8 cellular contexts compared by ENCODE assay signal in genomic region chr3:101695779-101696372, GRCh38. TPM values are rescaled to one million over a fixed set of nuclear protein-coding genes. Genes with fewer than 3 reads are reported as not detected.
DNase-seq lines count a peak whose midpoint lies in the region; ATAC-seq and TF ChIP-seq lines count a peak whose summit lies in the region.

No MANE protein-coding gene starts in this region.

- no peaks in the 10 kb centered on the region for H3K27me3 ChIP-seq in BJ (ENCODE audit: control insufficient read depth, insufficient read depth, low read length)
- no peaks in the 10 kb centered on the region for H3K27me3 ChIP-seq in HL-60 (ENCODE audit: insufficient read depth, poor library complexity, severe bottlenecking)
- no peaks in the 10 kb centered on the region for H3K27me3 ChIP-seq in mammary epithelial cell (ENCODE audit: insufficient read depth, low read length)

- no peak for DNase-seq in BJ (ENCODE audit: low read depth)
- peak in 1 of 2 experiments; percentile 51 for DNase-seq in HL-60 (ENCODE audit: low read depth in 1 of 2, low spot score in 1 of 2)
- peak; percentile 38 for DNase-seq in mammary epithelial cell
- no peak for DNase-seq in mesothelial cell of epicardium (ENCODE audit: low spot score in 2 of 2, unreplicated experiment in 2 of 2)
- no peak for DNase-seq in MV-4-11 (lab: John Stamatoyannopoulos, UW)
- no peak for DNase-seq in iPS-NIHi7 (ENCODE audit: extremely low spot score)

- no peaks in the 10 kb centered on the region for H3K79me2 ChIP-seq in mammary epithelial cell (ENCODE audit: insufficient read depth, low read length)

- peaks cover 28% of the 10 kb centered on the region for H3K4me1 Mint-ChIP-seq in mesothelial cell of epicardium

- no peak overlapping the region for H3K4me3 Mint-ChIP-seq in mesothelial cell of epicardium

- no peak overlapping the region for H3K4me3 ChIP-seq in BJ (ENCODE audit: low read depth, low read length)
- H3K4me3 ChIP-seq in HL-60 (replicated peaks; ENCODE audit: insufficient read depth, low read length): no peak overlapping the region
- no peak overlapping the region for H3K4me3 ChIP-seq in mammary epithelial cell (replicated peaks in 1 of 3; ENCODE audit: insufficient read depth in 1 of 3, low read depth in 2 of 3, low read length in 3 of 3)

- no peaks in the 10 kb centered on the region for H3K36me3 Mint-ChIP-seq in mesothelial cell of epicardium

- no peaks in the 10 kb centered on the region for H3K27me3 Mint-ChIP-seq in mesothelial cell of epicardium (ENCODE audit: low read depth)

- no peaks in the 10 kb centered on the region for H3K9me3 ChIP-seq in mammary epithelial cell (replicated peaks; ENCODE audit: insufficient read depth, low read length)

- POLR2A ChIA-PET in BJ (lab: Charles Lee): no interaction called here

- in situ Hi-C loops in mammary epithelial cell (cut with MboI; ENCODE audit: low sequenced_read_pairs in 2 of 2): no loop called here

- WGBS in mammary epithelial cell (ENCODE audit: low coverage, missing lambda C conversion rate): 30% methylated on average over 10 of the region's 10 CpGs

- no peaks in the 10 kb centered on the region for H4K20me1 ChIP-seq in mammary epithelial cell (ENCODE audit: insufficient read depth, low read length)

- H3K4me1 ChIP-seq in mammary epithelial cell (ENCODE audit: insufficient read depth, low read length): no peaks in the 10 kb centered on the region

- no peak overlapping the region for H3K27ac ChIP-seq in HL-60 (replicated peaks)
- H3K27ac ChIP-seq in mammary epithelial cell (ENCODE audit: insufficient read depth, low read depth, low read length): no peak overlapping the region

- H3K36me3 ChIP-seq in BJ (ENCODE audit: control insufficient read depth, insufficient read depth, low read length) (no peaks in the 10 kb centered on the region), mammary epithelial cell (ENCODE audit: insufficient read depth, low read length) (no peaks in the 10 kb centered on the region)

- CTCF ChIA-PET in BJ (lab: Yijun Ruan, JAX): interaction anchor here (0.6 to 1.3 kb wide), 8 partner anchors 11 to 1025 kb away, joined by 3 to 6 read pairs (median 4); no protein-coding TSS in a partner anchor
- CTCF ChIA-PET in mammary epithelial cell (lab: Charles Lee; ENCODE audit: low non-redundant PET): interaction anchor here (0.6 to 0.7 kb wide), 2 partner anchors 9 to 19 kb away, joined by 4 to 6 read pairs; partner anchors contain the start of gene ZBTB11

- dilution Hi-C loops in mammary epithelial cell (cut with HindIII; ENCODE audit: low sequenced_read_pairs): no loop called here

- H3K9me3 Mint-ChIP-seq in mesothelial cell of epicardium: no peaks in the 10 kb centered on the region

- H3K4me2 ChIP-seq in mammary epithelial cell (ENCODE audit: insufficient read depth, low read depth, low read length): no peak overlapping the region

- intact Hi-C loops in mammary epithelial cell (cut with micrococcal nuclease): loop anchor here (1.0 to 5.0 kb wide), 4 partner anchors 11 to 529 kb away; partner anchors contain the start of gene NXPE3

- H3K9ac ChIP-seq in mammary epithelial cell (ENCODE audit: insufficient read depth, low read length): no peak overlapping the region

- H3K27ac Mint-ChIP-seq in mesothelial cell of epicardium: peak overlapping the region; percentile 83

- no TSS peak for BruUV-seq in mammary epithelial cell (replicated peaks; lab: Mats Ljungman, UMichigan)

- TF ChIP-seq CTCF in BJ (IDR thresholded peaks at IDR 0.05; ENCODE audit: insufficient read depth, low read depth, low read length) (peak; percentile 65), HL-60 (IDR thresholded peaks at IDR 0.05; ENCODE audit: insufficient read depth, low read length) (peak; percentile 29), mammary epithelial cell (conservative IDR thresholded peaks at IDR 0.05 in 1 of 2, IDR thresholded peaks at IDR 0.05 in 1 of 2; ENCODE audit: extremely low read depth in 1 of 2, insufficient read depth in 1 of 2, low read depth in 1 of 2, low read length in 2 of 2) (peak; percentile 45 to 64), mesothelial cell of epicardium (IDR thresholded peaks at IDR 0.05; ENCODE audit: unreplicated experiment) (peak; percentile 90)

- ATAC-seq in HG03354 (IDR thresholded peaks at IDR 0.05; ENCODE audit: poor library complexity, severe bottlenecking, unreplicated experiment) (no peak), GM19455 (IDR thresholded peaks at IDR 0.05; ENCODE audit: unreplicated experiment) (no peak)

- H2AFZ ChIP-seq in mammary epithelial cell (ENCODE audit: low read depth, low read length): no peak overlapping the region

RNA-seq across cellular contexts. Expression of gene RPL24, which starts 9.4 kb away (rescaled TPM):
- polyA plus RNA-seq in BJ (2011; rRNA removed) (1,257 and 2,029 TPM in 2 replicates), mammary epithelial cell (906 TPM)
- polyA minus RNA-seq in BJ (2011; rRNA and poly(A)+ RNA removed): 209 and 374 TPM in 2 replicates
- total RNA-seq in mammary epithelial cell (1,000 to 10,000 TPM in 1 of 2 donors, 100 to 1,000 TPM in 1; 920 to 1,138 TPM), mesothelial cell of epicardium (1,307 to 1,400 TPM (median 1,389 TPM) in 3 replicates)
- 633 TPM for polyA minus RNA-seq in mammary epithelial cell

RNA-seq across cellular contexts. Expression of gene ZBTB11, which starts 18.9 kb away (rescaled TPM):
- polyA plus RNA-seq in BJ (2011; rRNA removed) (4.5 and 9.2 TPM in 2 replicates), mammary epithelial cell (6.9 TPM)
- 6.7 and 6.9 TPM in 2 replicates for polyA minus RNA-seq in BJ (2011; rRNA and poly(A)+ RNA removed)
- total RNA-seq in mammary epithelial cell (10 to 100 TPM; 20.3 to 25.3 TPM), mesothelial cell of epicardium (17.0 to 18.8 TPM (median 17.2 TPM) in 3 replicates)
- polyA minus RNA-seq in mammary epithelial cell: 8.1 TPM

RNA-seq across cellular contexts. Expression of gene CEP97, which starts 28.5 kb away (rescaled TPM):
- polyA plus RNA-seq in BJ (2011; rRNA removed): 1.2 and 2.5 TPM in 2 replicates
- 3.5 and 3.6 TPM in 2 replicates for polyA minus RNA-seq in BJ (2011; rRNA and poly(A)+ RNA removed)
- 10 to 100 TPM; 15.7 to 15.9 TPM for total RNA-seq in mammary epithelial cell
- polyA plus RNA-seq in mammary epithelial cell: 1.6 TPM
- 8.9 TPM for polyA minus RNA-seq in mammary epithelial cell
- total RNA-seq in mesothelial cell of epicardium: 18.7 to 22.8 TPM (median 20.2 TPM) in 3 replicates

Comparison
In these comparisons a context has a peak if more than half of its experiments do, and no peak if none do; other contexts are left out.
1. CTCF ChIP-seq: peak in every context shown above with its lines; median percentile 90 in mesothelial cell of epicardium; 65 in BJ; 54 in mammary epithelial cell; 29 in HL-60.